ENCODE assay signal across 28 cellular contexts in genomic region chr15:74913041-74913440, GRCh38. TPM values are rescaled to one million over a fixed set of nuclear protein-coding genes. Genes with fewer than 3 reads are reported as not detected.
A peak's percentile ranks its signal among the peaks of the same experiment; 100 is the strongest.
DNase-seq lines count a peak whose midpoint lies in the region; ATAC-seq and TF ChIP-seq lines count a peak whose summit lies in the region.
"Had no signal": no experiment of that assay in that cellular context is flagged by ENCODE, and none has a peak within 500 bp of the region (broad histone marks: within the 10 kb centered on the region; RNA-seq: fewer than 3 reads in every experiment).

No MANE protein-coding gene starts in this region.

- H3K9me3 Mint-ChIP-seq in WTC11: peaks cover 8% of the 10 kb centered on the region
- H3K9me3 Mint-ChIP-seq: activated naive CD8-positive, alpha-beta T cell treated with anti-CD3 and anti-CD28 coated beads, Interleukin-2, amount 10 ng/mL, durations not matched to agents 7 days and 5 days; CD4-positive, alpha-beta T cell; dendritic cell treated with granulocyte-macrophage colony-stimulating factor and Interleukin-4, amounts not matched to agents 40 ng/mL and 50 ng/mL, for 4 days; stimulated activated naive B cell treated with anti-CD40 and anti-IgM and Interleukin-4, amounts not matched to agents 10 μg/mL and 1 μg/mL and 100 μg/mL, for 72 hours had no signal

- H3K9ac ChIP-seq in PC-3 (ENCODE audit: low read length): no peak overlapping the region

- no peak overlapping the region for H3K4me2 ChIP-seq in PC-3 (ENCODE audit: low read length)

- CTCF ChIA-PET in PC-3 (lab: Charles Lee) (no interaction called here), WTC11 (lab: Charles Lee) (interaction anchor here (1.4 kb wide), 1 partner anchor 38 kb away, joined by 4 read pairs; no protein-coding TSS in a partner anchor)

- no peak for TF ChIP-seq CTCF in PC-3 (conservative IDR thresholded peaks at IDR 0.05; ENCODE audit: low read depth, low read length)
- TF ChIP-seq CTCF in WTC11 (IDR thresholded peaks at IDR 0.05): no peak

- no peaks in the 10 kb centered on the region for H3K79me2 ChIP-seq in PC-3 (ENCODE audit: low read length)

- no peaks in the 10 kb centered on the region for H3K4me1 ChIP-seq in PC-3 (ENCODE audit: insufficient read depth, low read length)
- H3K4me1 ChIP-seq: pancreas, upper lobe of left lung had no signal

- no peaks in the 10 kb centered on the region for H3F3A ChIP-seq in PC-3 (ENCODE audit: low read length, unreplicated experiment)

- H3K36me3 ChIP-seq in PC-3 (ENCODE audit: low read depth, low read length): peaks cover 5% of the 10 kb centered on the region

- intact Hi-C loops in PC-3 (cut with micrococcal nuclease): no loop called here

- BruUV-seq in PC-3 (replicated peaks; lab: Mats Ljungman, UMichigan): no TSS peak

- no peak overlapping the region for H3K27ac ChIP-seq in PC-3 (ENCODE audit: low read length)
- H3K27ac ChIP-seq: pancreas, upper lobe of left lung had no signal

- H3K9me3 ChIP-seq in PC-3 (ENCODE audit: low read length): no peaks in the 10 kb centered on the region
- H3K9me3 ChIP-seq: pancreas, upper lobe of left lung had no signal

- ATAC-seq in PC-3 (peak; percentile 42), esophagus mucosa (peak; percentile 62), WTC11 (no peak)
- ATAC-seq: left lobe of liver; pancreas; stimulated activated naive B cell treated with anti-CD40 and anti-IgM and Interleukin-4, amounts not matched to agents 10 μg/mL and 1 μg/mL and 100 μg/mL, for 72 hours had no signal

- no peaks in the 10 kb centered on the region for H3K27me3 ChIP-seq in PC-3 (ENCODE audit: low read length)
- H3K27me3 ChIP-seq: pancreas, upper lobe of left lung had no signal

- POLR2A ChIA-PET in PC-3 (lab: Charles Lee; ENCODE audit: unreplicated experiment): no interaction called here
- POLR2A ChIA-PET in WTC11 (lab: Charles Lee): no interaction called here

- H3K36me3 Mint-ChIP-seq in WTC11: peaks cover 60% of the 10 kb centered on the region

- no peaks in the 10 kb centered on the region for H3K9me2 ChIP-seq in PC-3 (replicated peaks; ENCODE audit: low read length)

- H3K27me3 Mint-ChIP-seq in WTC11 (ENCODE audit: low read depth): no peaks in the 10 kb centered on the region
- H3K27me3 Mint-ChIP-seq: activated naive CD8-positive, alpha-beta T cell treated with anti-CD3 and anti-CD28 coated beads, Interleukin-2, amount 10 ng/mL, durations not matched to agents 7 days and 5 days; CD4-positive, alpha-beta T cell; dendritic cell treated with granulocyte-macrophage colony-stimulating factor and Interleukin-4, amounts not matched to agents 40 ng/mL and 50 ng/mL, for 4 days; stimulated activated naive B cell treated with anti-CD40 and anti-IgM and Interleukin-4, amounts not matched to agents 10 μg/mL and 1 μg/mL and 100 μg/mL, for 72 hours had no signal

- no peaks in the 10 kb centered on the region for H4K20me1 ChIP-seq in PC-3 (ENCODE audit: low read length)

- H3K4me3 ChIP-seq in PC-3 (ENCODE audit: low read length): no peak overlapping the region
- H3K4me3 ChIP-seq: pancreas, upper lobe of left lung had no signal

- H2AFZ ChIP-seq in PC-3 (ENCODE audit: low read length): no peak overlapping the region

- H3K4me3 Mint-ChIP-seq in WTC11: no peak overlapping the region
- H3K4me3 Mint-ChIP-seq: activated naive CD8-positive, alpha-beta T cell treated with anti-CD3 and anti-CD28 coated beads, Interleukin-2, amount 10 ng/mL, durations not matched to agents 7 days and 5 days; CD4-positive, alpha-beta T cell; dendritic cell treated with granulocyte-macrophage colony-stimulating factor and Interleukin-4, amounts not matched to agents 40 ng/mL and 50 ng/mL, for 4 days; stimulated activated naive B cell treated with anti-CD40 and anti-IgM and Interleukin-4, amounts not matched to agents 10 μg/mL and 1 μg/mL and 100 μg/mL, for 72 hours had no signal

- no peak overlapping the region for H3K27ac Mint-ChIP-seq in WTC11
- H3K27ac Mint-ChIP-seq: activated naive CD8-positive, alpha-beta T cell treated with anti-CD3 and anti-CD28 coated beads, Interleukin-2, amount 10 ng/mL, durations not matched to agents 7 days and 5 days; CD4-positive, alpha-beta T cell; dendritic cell treated with granulocyte-macrophage colony-stimulating factor and Interleukin-4, amounts not matched to agents 40 ng/mL and 50 ng/mL, for 4 days; stimulated activated naive B cell treated with anti-CD40 and anti-IgM and Interleukin-4, amounts not matched to agents 10 μg/mL and 1 μg/mL and 100 μg/mL, for 72 hours had no signal

- no peaks in the 10 kb centered on the region for H3K4me1 Mint-ChIP-seq in WTC11
- H3K4me1 Mint-ChIP-seq: activated naive CD8-positive, alpha-beta T cell treated with anti-CD3 and anti-CD28 coated beads, Interleukin-2, amount 10 ng/mL, durations not matched to agents 7 days and 5 days; stimulated activated naive B cell treated with anti-CD40 and anti-IgM and Interleukin-4, amounts not matched to agents 10 μg/mL and 1 μg/mL and 100 μg/mL, for 72 hours had no signal

- peak; percentile 14 for DNase-seq in activated effector memory CD4-positive, alpha-beta T cell treated with anti-CD3 and anti-CD28 coated beads, Interleukin-2, amount 50 U/mL, for 16 hours
- DNase-seq in activated effector memory CD4-positive, alpha-beta T cell treated with Interleukin-2 at 50 U/mL for 16 hours: no peak
- peak; percentile 41 for DNase-seq in PC-3
- DNase-seq in germinal center (ENCODE audit: low spot score): no peak
- DNase-seq in WTC11 (ENCODE audit: low spot score): no peak
- DNase-seq in T-helper 2 cell: no peak
- DNase-seq in activated CD8-positive, alpha-beta memory T cell treated with anti-CD3 and anti-CD28 coated beads, Interleukin-2, amount 50 U/mL, for 4 hours: no peak
- DNase-seq: activated CD4-positive, alpha-beta T cell treated with anti-CD3 and anti-CD28 coated beads for 48 hours; activated CD8-positive, alpha-beta memory T cell treated with anti-CD3 and anti-CD28 coated beads for 24 hours; activated gamma-delta T cell treated with Interleukin-2 at 50 U/mL for 16 hours; activated naive CD8-positive, alpha-beta T cell treated with anti-CD3 and anti-CD28 coated beads, Interleukin-2, amount 10 ng/mL, durations not matched to agents 7 days and 5 days; activated T-cell treated with anti-CD3 and anti-CD28 coated beads, Interleukin-2, amount 50 U/mL, for 1 hour; aorta; CD4-positive, alpha-beta T cell; central memory CD4-positive, alpha-beta T cell; GOT3; KG1; NCI-H1930; NCI-H748 treated with DMSO at 0.1 percent for 48 hours; small intestine; stimulated activated naive B cell treated with anti-CD40 and anti-IgM and Interleukin-4, amounts not matched to agents 10 μg/mL and 1 μg/mL and 100 μg/mL, for 72 hours; SW 1271; T-helper 9 cell; upper lobe of left lung had no signal

TF ChIP-seq in WTC11, 78 proteins besides CTCF, POLR2A, EP300 and RAD21 (continues in another document):
- TF ChIP-seq NFE2L1 (CRISPR knock-in tag; IDR thresholded peaks at IDR 0.05) (no peak), RORB (CRISPR knock-in tag; IDR thresholded peaks at IDR 0.05) (no peak), ZNF138 (CRISPR knock-in tag; conservative IDR thresholded peaks at IDR 0.05) (no peak), ZNF396 (CRISPR knock-in tag; IDR thresholded peaks at IDR 0.05; ENCODE audit: borderline replicate concordance) (no peak), PREB (CRISPR knock-in tag; IDR thresholded peaks at IDR 0.05; ENCODE audit: borderline replicate concordance) (no peak)

RNA-seq across cellular contexts. Expression of gene FAM219B, which starts 6.4 kb away (rescaled TPM):
- total RNA-seq in PC-3 (2014; rRNA removed) (23.8 and 24.3 TPM in 2 replicates), esophagus mucosa (62.5 TPM), WTC11 (2021) (67.3 to 99.6 TPM (median 87.8 TPM) in 3 replicates)

RNA-seq across cellular contexts. Expression of gene MPI, which starts 23.2 kb away (rescaled TPM):
- total RNA-seq in PC-3 (2014; rRNA removed): 30.6 and 35.2 TPM in 2 replicates
- 28.2 TPM for total RNA-seq in esophagus mucosa
- total RNA-seq in WTC11 (2021): 36.3 to 65.1 TPM (median 59.8 TPM) in 3 replicates

RNA-seq across cellular contexts. Expression of gene COX5A, which starts 24.8 kb away (rescaled TPM):
- 109 and 145 TPM in 2 replicates for total RNA-seq in PC-3 (2014; rRNA removed)
- 229 TPM for total RNA-seq in esophagus mucosa
- 336 to 355 TPM (median 354 TPM) in 3 replicates for total RNA-seq in WTC11 (2021)

RNA-seq across cellular contexts. Expression of gene SCAMP2, which starts 39.9 kb away (rescaled TPM):
- total RNA-seq in PC-3 (2014; rRNA removed): 30.1 and 39.1 TPM in 2 replicates
- total RNA-seq in esophagus mucosa: 102 TPM
- total RNA-seq in WTC11 (2021): 38.0 to 47.0 TPM (median 39.0 TPM) in 3 replicates

RNA-seq across cellular contexts. Expression of gene RPP25, which starts 43.5 kb away (rescaled TPM):
- 6.6 and 7.1 TPM in 2 replicates for total RNA-seq in PC-3 (2014; rRNA removed)
- total RNA-seq in esophagus mucosa: 4.0 TPM
- total RNA-seq in WTC11 (2021): 28.3 to 31.3 TPM (median 29.0 TPM) in 3 replicates

Comparison
In these comparisons a context has a peak if more than half of its experiments do, and no peak if none do; other contexts are left out.
1. DNase-seq: peak in activated effector memory CD4-positive, alpha-beta T cell treated with anti-CD3 and anti-CD28 coated beads, Interleukin-2, amount 50 U/mL, for 16 hours (single experiment) and PC-3 (single experiment); none in activated effector memory CD4-positive, alpha-beta T cell treated with Interleukin-2 at 50 U/mL for 16 hours (single experiment), germinal center (single experiment), WTC11 (single experiment), T-helper 2 cell (0 of 5) and activated CD8-positive, alpha-beta memory T cell treated with anti-CD3 and anti-CD28 coated beads, Interleukin-2, amount 50 U/mL, for 4 hours (single experiment).